In the genomic region with DNA sequence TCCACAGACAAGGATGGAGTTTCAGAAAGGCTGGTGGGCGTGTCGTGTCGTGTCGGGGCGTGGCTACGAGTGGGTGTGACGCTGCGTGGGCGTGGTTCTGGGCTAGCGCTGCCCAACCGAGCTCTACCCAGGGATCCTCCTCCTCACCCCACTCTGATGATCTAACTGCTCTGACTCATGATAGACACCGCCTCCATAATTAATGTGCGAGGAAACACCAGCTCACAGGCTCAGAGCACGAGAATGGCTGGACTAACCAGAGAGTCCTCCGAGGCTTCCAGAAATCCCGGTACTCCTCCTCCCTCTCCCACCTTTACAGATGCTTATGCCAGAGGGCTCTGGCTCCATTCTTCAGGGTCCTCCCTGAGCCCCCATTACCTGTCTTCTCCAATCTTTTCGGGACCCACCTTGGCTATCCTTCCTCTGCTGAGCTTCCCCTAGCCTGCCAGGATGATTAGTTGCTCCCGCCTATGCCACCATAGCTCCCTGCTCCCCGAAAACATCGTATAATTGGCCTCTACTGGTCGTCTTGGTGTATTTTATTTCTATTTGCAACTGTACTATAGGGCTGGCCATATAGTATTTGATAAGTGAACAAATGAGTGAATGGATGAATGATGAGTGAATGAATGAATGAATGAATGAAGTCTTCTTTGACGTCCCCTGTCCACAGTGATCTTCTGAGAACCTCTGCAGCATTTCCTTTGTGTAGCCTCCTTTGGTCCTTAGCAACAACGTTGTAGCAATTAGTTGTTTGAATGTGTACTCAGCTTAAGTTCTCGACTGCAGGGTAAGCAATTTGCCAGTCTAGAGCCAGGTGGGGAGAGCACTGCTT, we compare ENCODE assay signal across 8 cellular contexts. TPM values are rescaled to one million over a fixed set of nuclear protein-coding genes. Genes with fewer than 3 reads are reported as not detected.
DNase-seq lines count a peak whose midpoint lies in the region; ATAC-seq and TF ChIP-seq lines count a peak whose summit lies in the region.

No MANE protein-coding gene starts in this region.

- DNase-seq in DMS53 treated with DMSO at 0.1 percent for 48 hours (lab: John Stamatoyannopoulos, UW; ENCODE audit: unreplicated experiment) (peak; percentile 55), HuH-7.5 (ENCODE audit: low spot score) (peak; percentile 52), Peyer's patch (peak; percentile 52 to 93 (median 91)), fibroblast of the conjunctiva (ENCODE audit: low read depth) (peak; percentile 92), nephron progenitor cell (peak; percentile 92), stromal cell of bone marrow (ENCODE audit: low read depth) (peak; percentile 81)
- peak; percentile 68 for DNase-seq in activated T-helper 1 cell treated with anti-CD3 and anti-CD28 coated beads, Interleukin-12 subunit alpha, Interleukin-12 subunit beta, Interleukin-2, Interleukin-4 antibody, amounts not matched to agents 30 ng/mL and 10 ng/mL and 1 ng/mL, durations not matched to agents 14 hours and 24 hours and 36 hours (ENCODE audit: low spot score)

- no peak for TF ChIP-seq CTCF in Peyer's patch (IDR thresholded peaks at IDR 0.05)
- no peak for TF ChIP-seq CTCF in nephron progenitor cell (IDR thresholded peaks at IDR 0.05)

- no peak overlapping the region for H3K4me3 ChIP-seq in Peyer's patch

- no peaks in the 10 kb centered on the region for H3K27me3 Mint-ChIP-seq in activated T-helper 1 cell treated with anti-CD3 and anti-CD28 coated beads, Interleukin-12 subunit alpha, Interleukin-12 subunit beta, Interleukin-2, Interleukin-4 antibody, amounts not matched to agents 30 ng/mL and 10 ng/mL and 1 ng/mL, durations not matched to agents 14 hours and 24 hours and 36 hours (ENCODE audit: insufficient read depth)
- H3K27me3 Mint-ChIP-seq in nephron progenitor cell (ENCODE audit: low read depth, poor library complexity): peaks cover 31% of the 10 kb centered on the region

- no peak for ATAC-seq in HG02678 (IDR thresholded peaks at IDR 0.05; ENCODE audit: unreplicated experiment)

- peak overlapping the region in 2 of 4 donors; percentile 40 to 45 for H3K27ac ChIP-seq in Peyer's patch

- H3K36me3 ChIP-seq in Peyer's patch: no peaks in the 10 kb centered on the region

- intact Hi-C loops in activated T-helper 1 cell treated with anti-CD3 and anti-CD28 coated beads, Interleukin-12 subunit alpha, Interleukin-12 subunit beta, Interleukin-2, Interleukin-4 antibody, amounts not matched to agents 30 ng/mL and 10 ng/mL and 1 ng/mL, durations not matched to agents 14 hours and 24 hours and 36 hours (cut with micrococcal nuclease): loop anchor here (1.0 to 5.0 kb wide), 4 partner anchors 33 to 580 kb away; a partner anchor contains a TSS

- H3K4me1 ChIP-seq in Peyer's patch: peaks cover 0 to 8% (median 2%) of the 10 kb centered on the region in 4 donors

- no peaks in the 10 kb centered on the region for H3K9me3 Mint-ChIP-seq in activated T-helper 1 cell treated with anti-CD3 and anti-CD28 coated beads, Interleukin-12 subunit alpha, Interleukin-12 subunit beta, Interleukin-2, Interleukin-4 antibody, amounts not matched to agents 30 ng/mL and 10 ng/mL and 1 ng/mL, durations not matched to agents 14 hours and 24 hours and 36 hours
- H3K9me3 Mint-ChIP-seq in nephron progenitor cell: no peaks in the 10 kb centered on the region

- H3K9me3 ChIP-seq in Peyer's patch: no peaks in the 10 kb centered on the region

- peaks cover 12% of the 10 kb centered on the region for H3K4me1 Mint-ChIP-seq in activated T-helper 1 cell treated with anti-CD3 and anti-CD28 coated beads, Interleukin-12 subunit alpha, Interleukin-12 subunit beta, Interleukin-2, Interleukin-4 antibody, amounts not matched to agents 30 ng/mL and 10 ng/mL and 1 ng/mL, durations not matched to agents 14 hours and 24 hours and 36 hours (ENCODE audit: low read depth)
- H3K4me1 Mint-ChIP-seq in nephron progenitor cell: peaks cover 24% of the 10 kb centered on the region

- H3K27ac Mint-ChIP-seq in activated T-helper 1 cell treated with anti-CD3 and anti-CD28 coated beads, Interleukin-12 subunit alpha, Interleukin-12 subunit beta, Interleukin-2, Interleukin-4 antibody, amounts not matched to agents 30 ng/mL and 10 ng/mL and 1 ng/mL, durations not matched to agents 14 hours and 24 hours and 36 hours: peak overlapping the region; percentile 67
- H3K27ac Mint-ChIP-seq in nephron progenitor cell: peak overlapping the region; percentile 58

- TF ChIP-seq POLR2A in Peyer's patch (IDR thresholded peaks at IDR 0.05): peak; percentile 70 to 82

- peak overlapping the region; percentile 68 for H3K4me3 Mint-ChIP-seq in activated T-helper 1 cell treated with anti-CD3 and anti-CD28 coated beads, Interleukin-12 subunit alpha, Interleukin-12 subunit beta, Interleukin-2, Interleukin-4 antibody, amounts not matched to agents 30 ng/mL and 10 ng/mL and 1 ng/mL, durations not matched to agents 14 hours and 24 hours and 36 hours
- peak overlapping the region; percentile 45 for H3K4me3 Mint-ChIP-seq in nephron progenitor cell

- H3K27me3 ChIP-seq in Peyer's patch: no peaks in the 10 kb centered on the region

- no peaks in the 10 kb centered on the region for H3K36me3 Mint-ChIP-seq in activated T-helper 1 cell treated with anti-CD3 and anti-CD28 coated beads, Interleukin-12 subunit alpha, Interleukin-12 subunit beta, Interleukin-2, Interleukin-4 antibody, amounts not matched to agents 30 ng/mL and 10 ng/mL and 1 ng/mL, durations not matched to agents 14 hours and 24 hours and 36 hours (ENCODE audit: low read depth)
- no peaks in the 10 kb centered on the region for H3K36me3 Mint-ChIP-seq in nephron progenitor cell (ENCODE audit: low read depth)

RNA-seq across cellular contexts. Expression of a gene that starts 21.7 kb away (rescaled TPM):
- total RNA-seq in Peyer's patch: not detected
- total RNA-seq in activated T-helper 1 cell treated with anti-CD3 and anti-CD28 coated beads, Interleukin-12 subunit alpha, Interleukin-12 subunit beta, Interleukin-2, Interleukin-4 antibody, amounts not matched to agents 30 ng/mL and 10 ng/mL and 1 ng/mL, durations not matched to agents 14 hours and 24 hours and 36 hours: 1.2 and 1.5 TPM in 2 replicates

RNA-seq across cellular contexts. Expression of a gene that starts 31.0 kb away (rescaled TPM):
- 10 to 100 TPM in 3 of 4 donors, 1 to 10 TPM in 1; 5.1 to 41.3 (median 14.0) TPM for total RNA-seq in Peyer's patch
- total RNA-seq in activated T-helper 1 cell treated with anti-CD3 and anti-CD28 coated beads, Interleukin-12 subunit alpha, Interleukin-12 subunit beta, Interleukin-2, Interleukin-4 antibody, amounts not matched to agents 30 ng/mL and 10 ng/mL and 1 ng/mL, durations not matched to agents 14 hours and 24 hours and 36 hours: not detected in 2 replicates
